In genomic region chr6:47007657-47008396, GRCh38 we compare ENCODE assay signal across 15 cellular contexts. TPM values are rescaled to one million over a fixed set of nuclear protein-coding genes. Genes with fewer than 3 reads are reported as not detected.
DNase-seq lines count a peak whose midpoint lies in the region; ATAC-seq and TF ChIP-seq lines count a peak whose summit lies in the region.
"Had no signal": no experiment of that assay in that cellular context is flagged by ENCODE, and none has a peak within 500 bp of the region (broad histone marks: within the 10 kb centered on the region; RNA-seq: fewer than 3 reads in every experiment).

No MANE protein-coding gene starts in this region.

- H3K4me1 Mint-ChIP-seq in stimulated activated memory B cell treated with anti-CD40 and anti-IgM and Interleukin-4, amounts not matched to agents 10 μg/mL and 1 μg/mL and 100 μg/mL, for 72 hours: no peaks in the 10 kb centered on the region
- H3K4me1 Mint-ChIP-seq: IgD-negative memory B cell had no signal

- no peaks in the 10 kb centered on the region for H3K79me2 ChIP-seq in OCI-LY7 (ENCODE audit: insufficient read depth, low read depth, low read length)

- CTCF ChIA-PET in OCI-LY7 (lab: Charles Lee; ENCODE audit: unreplicated experiment): no interaction called here

- no peak overlapping the region for H3K4me3 ChIP-seq in OCI-LY7 (ENCODE audit: low read depth, low read length, poor library complexity, severe bottlenecking)
- H3K4me3 ChIP-seq: A549 had no signal

- H2AFZ ChIP-seq in OCI-LY7 (ENCODE audit: low read length): no peak overlapping the region

- H3K4me3 Mint-ChIP-seq in stimulated activated memory B cell treated with anti-CD40 and anti-IgM and Interleukin-4, amounts not matched to agents 10 μg/mL and 1 μg/mL and 100 μg/mL, for 72 hours: no peak overlapping the region
- H3K4me3 Mint-ChIP-seq: CD8-positive, alpha-beta T cell; IgD-negative memory B cell had no signal

- no peak overlapping the region for H3K27ac Mint-ChIP-seq in stimulated activated memory B cell treated with anti-CD40 and anti-IgM and Interleukin-4, amounts not matched to agents 10 μg/mL and 1 μg/mL and 100 μg/mL, for 72 hours
- H3K27ac Mint-ChIP-seq: CD8-positive, alpha-beta T cell; IgD-negative memory B cell had no signal

- no peaks in the 10 kb centered on the region for H3K9me3 ChIP-seq in OCI-LY7 (ENCODE audit: low read length)
- H3K9me3 ChIP-seq: A549, BE2C, Caco-2 had no signal

- no peaks in the 10 kb centered on the region for H3K36me3 Mint-ChIP-seq in stimulated activated memory B cell treated with anti-CD40 and anti-IgM and Interleukin-4, amounts not matched to agents 10 μg/mL and 1 μg/mL and 100 μg/mL, for 72 hours
- H3K36me3 Mint-ChIP-seq: CD8-positive, alpha-beta T cell; IgD-negative memory B cell had no signal

- H3K27ac ChIP-seq in OCI-LY7 (ENCODE audit: low read depth, low read length, poor library complexity, severe bottlenecking): no peak overlapping the region
- H3K27ac ChIP-seq: A549, C4-2B had no signal

- no peaks in the 10 kb centered on the region for H4K20me1 ChIP-seq in OCI-LY7 (ENCODE audit: insufficient read depth, low read length)

- intact Hi-C loops in OCI-LY7 (cut with micrococcal nuclease; ENCODE audit: unreplicated experiment): no loop called here

- no peaks in the 10 kb centered on the region for H3K36me3 ChIP-seq in OCI-LY7 (ENCODE audit: insufficient read depth, low read length)
- H3K36me3 ChIP-seq: BE2C had no signal

- no peak for DNase-seq in OCI-LY7 (ENCODE audit: low spot score)
- DNase-seq in astrocyte of the hippocampus (ENCODE audit: low read depth, low spot score): peak; percentile 30
- DNase-seq in iris pigment epithelial cell (ENCODE audit: low read depth): peak; percentile 5
- no peak for DNase-seq in NCI-H2081 (lab: John Stamatoyannopoulos, UW)
- DNase-seq: BE2C; Caco-2; CD8-positive, alpha-beta T cell; HCEC 1CT had no signal

- ATAC-seq in stimulated activated memory B cell treated with anti-CD40 and anti-IgM and Interleukin-4, amounts not matched to agents 10 μg/mL and 1 μg/mL and 100 μg/mL, for 72 hours: no peak
- ATAC-seq in HG03108 (IDR thresholded peaks at IDR 0.05; ENCODE audit: unreplicated experiment): no peak
- ATAC-seq: A549; CD8-positive, alpha-beta T cell had no signal

- H3K4me1 ChIP-seq in OCI-LY7 (ENCODE audit: insufficient read depth, low read length, poor library complexity, severe bottlenecking): no peaks in the 10 kb centered on the region
- H3K4me1 ChIP-seq: A549, BE2C, Caco-2 had no signal

- no peaks in the 10 kb centered on the region for H3K27me3 Mint-ChIP-seq in stimulated activated memory B cell treated with anti-CD40 and anti-IgM and Interleukin-4, amounts not matched to agents 10 μg/mL and 1 μg/mL and 100 μg/mL, for 72 hours

- POLR2A ChIA-PET in OCI-LY7 (lab: Charles Lee): no interaction called here

- BruUV-seq in OCI-LY7 (replicated peaks; lab: Mats Ljungman, UMichigan): no TSS peak

- no peaks in the 10 kb centered on the region for H3K9me3 Mint-ChIP-seq in stimulated activated memory B cell treated with anti-CD40 and anti-IgM and Interleukin-4, amounts not matched to agents 10 μg/mL and 1 μg/mL and 100 μg/mL, for 72 hours

- 0 out of 2 replicates have a peak, but pooled peaks have one; percentile 17 for TF ChIP-seq CTCF in OCI-LY7 (conservative IDR thresholded peaks at IDR 0.05; ENCODE audit: low read length)

- no peaks in the 10 kb centered on the region for H3K9me2 ChIP-seq in OCI-LY7 (ENCODE audit: insufficient read depth, low read length)

- H3K4me2 ChIP-seq in OCI-LY7 (ENCODE audit: low read length): no peak overlapping the region
- H3K4me2 ChIP-seq: A549 had no signal

RNA-seq across cellular contexts. Expression of gene ADGRF1, which starts 34.3 kb away (rescaled TPM):
- total RNA-seq in OCI-LY7 (2014; rRNA removed; shearing (Covaris generic)): not detected in 2 replicates
- not detected in 2 replicates for total RNA-seq in OCI-LY7 (2022)
- total RNA-seq: CD8-positive, alpha-beta T cell; Daoy; H1 had no signal

Comparison
In these comparisons a context has a peak if more than half of its experiments do, and no peak if none do; other contexts are left out.
1. DNase-seq: peak in astrocyte of the hippocampus (single experiment) and iris pigment epithelial cell (single experiment); none in OCI-LY7 (single experiment) and NCI-H2081 (0 of 2).